15 cellular contexts compared by ENCODE assay signal in genomic region chr13:80144493-80144892, GRCh38.
DNase-seq lines count a peak whose midpoint lies in the region; ATAC-seq and TF ChIP-seq lines count a peak whose summit lies in the region.
"Had no signal": no experiment of that assay in that cellular context is flagged by ENCODE, and none has a peak within 500 bp of the region (broad histone marks: within the 10 kb centered on the region; RNA-seq: fewer than 3 reads in every experiment).

No MANE protein-coding gene starts in this region.

- H3K36me3 Mint-ChIP-seq in nephron (ENCODE audit: low read depth), result no peaks in the 10 kb centered on the region
- H3K36me3 Mint-ChIP-seq: CD4-positive, alpha-beta memory T cell had no signal

- POLR2A ChIA-PET in Panc1 (lab: Charles Lee), result interaction anchor here (0.7 kb wide), 1 partner anchor 59 kb away, joined by 5 read pairs; no protein-coding TSS in a partner anchor

- H3K4me1 Mint-ChIP-seq in nephron, result peaks cover 39% of the 10 kb centered on the region
- H3K4me1 Mint-ChIP-seq: CD4-positive, alpha-beta memory T cell had no signal

- no TSS peak for BruUV-seq in Panc1 (replicated peaks; lab: Mats Ljungman, UMichigan)

- H3K4me2 ChIP-seq in Loucy (ENCODE audit: low read depth, low read length, poor library complexity, severe bottlenecking) (no peak overlapping the region), smooth muscle cell (no peak overlapping the region)
- H3K4me2 ChIP-seq: A549 had no signal

- in situ Hi-C loops in Panc1 (cut with HindIII; ENCODE audit: low pct_unique_long_range_greater_than_20kb, low sequenced_read_pairs), result no loop called here

- H3K9me3 Mint-ChIP-seq in nephron, result no peaks in the 10 kb centered on the region
- H3K9me3 Mint-ChIP-seq: HFFc6 had no signal

- no peaks in the 10 kb centered on the region for H3K27me3 Mint-ChIP-seq in nephron (ENCODE audit: low read depth)
- H3K27me3 Mint-ChIP-seq: CD4-positive, alpha-beta memory T cell had no signal

- H3K27ac Mint-ChIP-seq in nephron, result peak overlapping the region in 2 of 3 experiments; percentile 16 to 59
- H3K27ac Mint-ChIP-seq: CD4-positive, alpha-beta memory T cell; HFFc6 had no signal

- no peaks in the 10 kb centered on the region for H3K9me2 ChIP-seq in Loucy (replicated peaks; ENCODE audit: low read depth, low read length)

- TF ChIP-seq CTCF in Loucy (conservative IDR thresholded peaks at IDR 0.05; ENCODE audit: low read length) (no peak), Panc1 (IDR thresholded peaks at IDR 0.05) (no peak), nephron (IDR thresholded peaks at IDR 0.05; ENCODE audit: unreplicated experiment in 3 of 3) (no peak), smooth muscle cell (IDR thresholded peaks at IDR 0.05; ENCODE audit: borderline replicate concordance, insufficient read depth, poor library complexity, severe bottlenecking) (no peak), foreskin keratinocyte (conservative IDR thresholded peaks at IDR 0.05) (no peak), GM10266 (IDR thresholded peaks at IDR 0.05; ENCODE audit: control insufficient read depth, insufficient read depth, low read depth, missing control alignments) (no peak)

- intact Hi-C loops in Panc1 (cut with micrococcal nuclease; ENCODE audit: unreplicated experiment), result no loop called here

- H3K4me1 ChIP-seq in Loucy (ENCODE audit: insufficient read depth, low read length, poor library complexity, severe bottlenecking), result no peaks in the 10 kb centered on the region
- peaks cover 22% of the 10 kb centered on the region for H3K4me1 ChIP-seq in Panc1 (ENCODE audit: control insufficient read depth, insufficient read depth, low read length)
- no peaks in the 10 kb centered on the region for H3K4me1 ChIP-seq in smooth muscle cell (ENCODE audit: low read depth)
- H3K4me1 ChIP-seq in foreskin keratinocyte, result no peaks in the 10 kb centered on the region
- H3K4me1 ChIP-seq: A549, BE2C had no signal

- H2AFZ ChIP-seq in Loucy (ENCODE audit: low read length), result peak overlapping the region; percentile 39; the same call in 1 of the 2 replicates
- H2AFZ ChIP-seq in smooth muscle cell (ENCODE audit: low read depth), result peak overlapping the region; percentile 63

- no peaks in the 10 kb centered on the region for H3K27me3 ChIP-seq in Loucy (ENCODE audit: insufficient read depth, low read length, poor library complexity, severe bottlenecking)
- no peaks in the 10 kb centered on the region for H3K27me3 ChIP-seq in Panc1 (ENCODE audit: control insufficient read depth, insufficient read depth, low read length)
- H3K27me3 ChIP-seq in smooth muscle cell (ENCODE audit: low read depth), result no peaks in the 10 kb centered on the region
- H3K27me3 ChIP-seq in foreskin keratinocyte, result no peaks in the 10 kb centered on the region
- H3K27me3 ChIP-seq: BE2C had no signal

- H3K4me3 ChIP-seq in Loucy (ENCODE audit: low read length, poor library complexity, severe bottlenecking), result no peak overlapping the region
- H3K4me3 ChIP-seq in Panc1 (ENCODE audit: low read depth in 2 of 2, low read length in 2 of 2), result no peak overlapping the region
- H3K4me3 ChIP-seq in smooth muscle cell, result no peak overlapping the region
- H3K4me3 ChIP-seq: A549, HAP-1 had no signal

- ATAC-seq in Panc1 (no peak), foreskin keratinocyte (no peak)
- ATAC-seq: A549 had no signal

- H3K36me3 ChIP-seq in Loucy (ENCODE audit: insufficient read depth, low read length) (no peaks in the 10 kb centered on the region), Panc1 (ENCODE audit: control insufficient read depth, insufficient read depth, low read length) (no peaks in the 10 kb centered on the region), smooth muscle cell (ENCODE audit: low read depth) (no peaks in the 10 kb centered on the region)
- H3K36me3 ChIP-seq: BE2C, HAP-1 had no signal

- H3K9ac ChIP-seq in Loucy (ENCODE audit: low read depth, low read length, poor library complexity, severe bottlenecking), result no peak overlapping the region
- H3K9ac ChIP-seq in smooth muscle cell (ENCODE audit: low read depth), result no peak overlapping the region

- H3K9me3 ChIP-seq in Loucy (ENCODE audit: insufficient read depth, low read depth, low read length) (no peaks in the 10 kb centered on the region), Panc1 (ENCODE audit: control insufficient read depth, insufficient read depth, low read depth, low read length) (no peaks in the 10 kb centered on the region), smooth muscle cell (replicated peaks; ENCODE audit: low read depth) (no peaks in the 10 kb centered on the region)
- H3K9me3 ChIP-seq: A549, BE2C, HAP-1 had no signal

- H3K4me3 Mint-ChIP-seq in nephron, result no peak overlapping the region
- H3K4me3 Mint-ChIP-seq: CD4-positive, alpha-beta memory T cell; HFFc6 had no signal

- H3K79me2 ChIP-seq in Loucy (ENCODE audit: insufficient read depth, low read length) (no peaks in the 10 kb centered on the region), smooth muscle cell (ENCODE audit: low read depth) (no peaks in the 10 kb centered on the region)

- no peaks in the 10 kb centered on the region for H3F3A ChIP-seq in Loucy (ENCODE audit: low read depth)
- H3F3A ChIP-seq in smooth muscle cell (ENCODE audit: low read depth), result no peaks in the 10 kb centered on the region

- H3K27ac ChIP-seq in Panc1 (ENCODE audit: low read length) (peak overlapping the region; percentile 12; the same call in 1 of the 2 replicates), smooth muscle cell (ENCODE audit: low read depth) (no peak overlapping the region), foreskin keratinocyte (no peak overlapping the region)
- H3K27ac ChIP-seq: A549, C4-2B had no signal

- no peak for DNase-seq in Panc1 (ENCODE audit: low read depth, low spot score)
- DNase-seq in smooth muscle cell (lab: John Stamatoyannopoulos, UW; ENCODE audit: unreplicated experiment), result no peak
- DNase-seq in foreskin keratinocyte, result no peak
- no peak for DNase-seq in GM10266 (ENCODE audit: extremely low spot score)
- DNase-seq: BE2C; CD4-positive, alpha-beta memory T cell; DMS153; DMS79 treated with DMSO at 0.1 percent for 48 hours; GDM1; HFFc6 had no signal

- CTCF ChIA-PET in Panc1 (lab: Charles Lee), result no interaction called here

- H4K20me1 ChIP-seq in Loucy (ENCODE audit: insufficient read depth, low read length, poor library complexity, severe bottlenecking), result no peaks in the 10 kb centered on the region
- no peaks in the 10 kb centered on the region for H4K20me1 ChIP-seq in smooth muscle cell (ENCODE audit: low read depth)
